ENCODE assay signal across 11 cellular contexts in the genomic region with DNA sequence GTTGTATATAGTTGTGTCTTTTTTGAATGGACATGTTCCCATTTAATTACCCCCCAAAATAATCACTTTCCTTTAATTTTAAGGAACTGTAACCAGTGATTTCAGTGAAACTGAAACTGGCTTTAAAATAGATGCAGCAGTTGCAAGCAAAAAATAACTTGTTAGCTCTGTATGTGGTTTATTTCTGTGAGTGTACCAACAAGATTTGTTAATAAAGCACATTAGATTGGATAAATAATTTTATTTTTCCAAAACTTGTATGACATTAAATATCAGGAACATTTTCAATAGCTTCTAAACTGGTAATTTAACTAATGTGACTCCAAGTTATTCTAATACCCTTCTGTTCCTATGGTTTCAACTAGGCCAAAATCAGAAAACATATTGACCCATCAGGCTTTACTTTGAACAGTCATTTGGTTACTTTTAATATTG.
A peak's percentile ranks its signal among the peaks of the same experiment; 100 is the strongest.
DNase-seq lines count a peak whose midpoint lies in the region; ATAC-seq and TF ChIP-seq lines count a peak whose summit lies in the region.
"Had no signal": no experiment of that assay in that cellular context is flagged by ENCODE, and none has a peak within 500 bp of the region (broad histone marks: within the 10 kb centered on the region; RNA-seq: fewer than 3 reads in every experiment).

No MANE protein-coding gene starts in this region.

- POLR2A ChIA-PET in T-cell (lab: Charles Lee): no interaction called here

- no peaks in the 10 kb centered on the region for H3K9me3 Mint-ChIP-seq in T-cell
- H3K9me3 Mint-ChIP-seq: endodermal cell had no signal

- H3K4me1 Mint-ChIP-seq in T-cell: peaks cover 3 to 8% (median 5%) of the 10 kb centered on the region in 3 donors

- ATAC-seq in GM21381 (IDR thresholded peaks at IDR 0.05; ENCODE audit: unreplicated experiment) (peak; percentile 55), HG03196 (IDR thresholded peaks at IDR 0.05; ENCODE audit: unreplicated experiment) (peak; percentile 57), T-cell (replicated peaks in 1 of 4) (no peak)
- ATAC-seq: heart right ventricle had no signal

- peak; percentile 32 for DNase-seq in GM13976 (ENCODE audit: low spot score)
- DNase-seq in RPMI8226: peak; percentile 60
- DNase-seq in HCEC 1CT: no peak
- no peak for DNase-seq in ACHN
- DNase-seq in T-cell: no peak
- no peak for DNase-seq in stimulated activated CD8-positive, alpha-beta memory T cell treated with anti-CD3 and anti-CD28 coated beads, Interleukin-4, amount 100 ng/mL, for 48 hours
- DNase-seq: endodermal cell, heart right ventricle, NCI-H1694 had no signal

- H3K27me3 Mint-ChIP-seq in T-cell: no peaks in the 10 kb centered on the region

- no peak overlapping the region for H3K27ac Mint-ChIP-seq in T-cell
- H3K27ac Mint-ChIP-seq: endodermal cell had no signal

- in situ Hi-C loops in GM13976 (cut with MboI; ENCODE audit: low sequenced_read_pairs, unreplicated experiment): no loop called here
- in situ Hi-C loops in ACHN (cut with HindIII; ENCODE audit: low pct_ligation_motif_present, low pct_unique_long_range_greater_than_20kb, low sequenced_read_pairs): no loop called here

- CTCF ChIA-PET in T-cell (lab: Charles Lee): interaction anchor here in 1 of 2 donors (0.5 to 0.7 kb wide), 3 partner anchors 12 to 270 kb away, joined by 3 to 5 read pairs (median 3); no protein-coding TSS in a partner anchor

- H3K36me3 Mint-ChIP-seq in T-cell: peaks cover 48% of the 10 kb centered on the region

- H3K4me3 Mint-ChIP-seq in T-cell: no peak overlapping the region
- H3K4me3 Mint-ChIP-seq: endodermal cell had no signal

- no peak for TF ChIP-seq CTCF in GM13976 (IDR thresholded peaks at IDR 0.05; ENCODE audit: borderline replicate concordance, control extremely low read depth, extremely low read depth, insufficient read depth, missing control alignments)

Comparison
In these comparisons a context has a peak if more than half of its experiments do, and no peak if none do; other contexts are left out.
1. DNase-seq: peak in GM13976 (single experiment) and RPMI8226 (single experiment); none in HCEC 1CT (single experiment), ACHN (single experiment), T-cell (0 of 34) and stimulated activated CD8-positive, alpha-beta memory T cell treated with anti-CD3 and anti-CD28 coated beads, Interleukin-4, amount 100 ng/mL, for 48 hours (single experiment).
2. ATAC-seq: peak in GM21381 (single experiment) and HG03196 (single experiment); none in T-cell (0 of 4).